Comparison of ENCODE assay signal across 1 cellular context in genomic region chr1:45522324-45523104, GRCh38.
TF ChIP-seq lines count a peak whose summit lies in the region.

No MANE protein-coding gene starts in this region.

TF ChIP-seq in K562, 482 proteins besides CTCF, POLR2A, EP300 and RAD21 (continues in another document):
- TF ChIP-seq SMARCE1 (IDR thresholded peaks at IDR 0.05), result 0 out of 2 replicates have a peak, but pooled peaks have one; percentile 2
- 0 out of 2 replicates have a peak, but pooled peaks have one; percentile 41 for TF ChIP-seq FOXK1 (CRISPR knock-in tag; IDR thresholded peaks at IDR 0.05; ENCODE audit: borderline replicate concordance)
- TF ChIP-seq ZEB2 (IDR thresholded peaks at IDR 0.05), result peak; percentile 40; the same call in 1 of the 2 replicates
- peak in 1 of 2 experiments; percentile 22 for TF ChIP-seq E2F6 (IDR thresholded peaks at IDR 0.05; ENCODE audit: borderline replicate concordance in 1 of 2, extremely low read depth in 1 of 2, insufficient read depth in 1 of 2, insufficient read length in 1 of 2, low read depth in 1 of 2, low read length in 1 of 2, poor library complexity in 1 of 2, severe bottlenecking in 1 of 2)
- TF ChIP-seq GATAD2B (IDR thresholded peaks at IDR 0.05; ENCODE audit: borderline replicate concordance), result no peak
- TF ChIP-seq ELK1 (CRISPR knock-in tag; IDR thresholded peaks at IDR 0.05), result no peak
- TF ChIP-seq FOXJ2 (tag; IDR thresholded peaks at IDR 0.05), result 0 out of 2 replicates have a peak, but pooled peaks have one; percentile 9
- TF ChIP-seq ETV1 (tag; conservative IDR thresholded peaks at IDR 0.05; ENCODE audit: low read depth), result no peak
- TF ChIP-seq SIRT6 (IDR thresholded peaks at IDR 0.05; ENCODE audit: low read depth, low read length), result no peak
- peak; percentile 51; the same call in 1 of the 2 replicates for TF ChIP-seq HDGF (IDR thresholded peaks at IDR 0.05)
- TF ChIP-seq ZNF232 (CRISPR knock-in tag; IDR thresholded peaks at IDR 0.05), result no peak
- 0 out of 2 replicates have a peak, but pooled peaks have one; percentile 30 for TF ChIP-seq MAX (CRISPR knock-in tag; IDR thresholded peaks at IDR 0.05)
- peak; percentile 83; the same call in 1 of the 2 replicates for TF ChIP-seq ZNF197 (CRISPR knock-in tag; IDR thresholded peaks at IDR 0.05; ENCODE audit: low read depth)
- TF ChIP-seq CREB3 (tag; conservative IDR thresholded peaks at IDR 0.05; ENCODE audit: low read depth), result 0 out of 2 replicates have a peak, but pooled peaks have one; percentile 22
- TF ChIP-seq CTBP1 (IDR thresholded peaks at IDR 0.05; ENCODE audit: borderline replicate concordance), result peak; percentile 55; the same call in 1 of the 2 replicates
- TF ChIP-seq LEF1 (IDR thresholded peaks at IDR 0.05), result 0 out of 2 replicates have a peak, but pooled peaks have one; percentile 37
- peak; percentile 11 for TF ChIP-seq GATAD2A (IDR thresholded peaks at IDR 0.05)
- no peak for TF ChIP-seq STAT5A (IDR thresholded peaks at IDR 0.05; ENCODE audit: borderline replicate concordance, low read length)
- 0 out of 2 replicates have a peak, but pooled peaks have one; percentile 24 for TF ChIP-seq MEF2D (tag; conservative IDR thresholded peaks at IDR 0.05; ENCODE audit: low read depth)
- TF ChIP-seq ZBTB40 (IDR thresholded peaks at IDR 0.05), result 0 out of 2 replicates have a peak, but pooled peaks have one; percentile 24
- TF ChIP-seq ZBTB40 (CRISPR knock-in tag; IDR thresholded peaks at IDR 0.05), result no peak
- TF ChIP-seq ZBTB33 (CRISPR knock-in tag; IDR thresholded peaks at IDR 0.05), result peak; percentile 65
- 0 out of 4 replicates have a peak, but pooled peaks of 1 of the 2 experiments have one; percentile 54 for TF ChIP-seq UBTF (IDR thresholded peaks at IDR 0.05; ENCODE audit: borderline replicate concordance in 1 of 2, low read depth in 2 of 2, low read length in 2 of 2)
- 0 out of 2 replicates have a peak, but pooled peaks have one; percentile 9 for TF ChIP-seq FOXM1 (IDR thresholded peaks at IDR 0.05; ENCODE audit: low read depth)
- TF ChIP-seq FOXM1 (CRISPR knock-in tag; IDR thresholded peaks at IDR 0.05; ENCODE audit: low read depth), result no peak
- TF ChIP-seq ZNF318 (IDR thresholded peaks at IDR 0.05; ENCODE audit: borderline replicate concordance in 1 of 2, low read depth in 1 of 2), result 0 out of 4 replicates have a peak, but pooled peaks of 1 of the 2 experiments have one; percentile 27
- TF ChIP-seq NFATC3 (IDR thresholded peaks at IDR 0.05), result peak; percentile 18; the same call in 1 of the 2 replicates
